Comparison of ENCODE assay signal across 23 cellular contexts in the genomic region with DNA sequence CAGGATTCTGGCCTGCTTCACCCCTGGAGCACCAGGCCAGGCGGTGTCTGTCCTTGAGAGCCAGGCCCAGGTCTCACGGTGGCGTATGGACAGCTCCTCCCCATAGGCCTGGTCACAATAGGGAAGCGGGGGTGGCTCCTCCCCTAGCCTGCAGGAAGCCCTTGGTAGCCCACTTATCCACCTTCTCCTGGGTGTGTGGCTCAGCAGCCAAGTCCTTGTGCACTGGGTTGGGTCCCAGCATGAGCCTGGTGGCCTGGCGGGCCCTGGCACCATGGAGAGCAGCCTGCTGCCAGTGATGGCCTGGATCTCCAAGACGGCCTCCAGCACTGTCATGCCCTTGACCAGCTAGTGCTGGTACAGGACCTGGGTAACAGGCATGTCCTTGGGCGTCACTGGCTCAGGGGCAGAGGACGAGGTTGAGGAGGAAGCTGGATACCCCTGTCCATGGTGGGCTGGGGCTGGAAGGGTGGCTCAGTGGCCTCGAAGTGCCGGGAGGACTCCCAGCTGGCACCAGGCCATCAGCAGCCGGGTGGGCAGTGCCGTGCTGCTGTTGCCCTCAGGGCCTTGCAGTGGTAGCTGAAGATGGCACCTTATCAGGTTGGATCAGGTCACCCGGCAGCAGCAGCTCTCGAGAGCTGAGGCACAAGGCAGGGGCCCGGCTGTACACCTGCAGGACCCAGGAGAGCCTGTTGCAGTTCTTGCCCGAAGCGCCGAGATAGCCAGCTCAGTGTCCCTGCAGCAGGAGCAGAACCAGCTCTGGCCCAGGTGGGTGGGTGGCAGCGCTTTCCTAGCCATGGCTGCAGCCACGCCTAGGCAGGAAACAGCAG. TPM values are rescaled to one million over a fixed set of nuclear protein-coding genes. Genes with fewer than 3 reads are reported as not detected.
DNase-seq lines count a peak whose midpoint lies in the region; ATAC-seq and TF ChIP-seq lines count a peak whose summit lies in the region.
"Had no signal": no experiment of that assay in that cellular context is flagged by ENCODE, and none has a peak within 500 bp of the region (broad histone marks: within the 10 kb centered on the region; RNA-seq: fewer than 3 reads in every experiment).

No MANE protein-coding gene starts in this region.

- intact Hi-C loops in left colon (cut with DNase I, micrococcal nuclease), result no loop called here

- no peaks in the 10 kb centered on the region for H3K9me3 Mint-ChIP-seq in activated T-cell treated with anti-CD3 and anti-CD28 coated beads, Interleukin-2, amount 50 U/mL, for 24 hours
- H3K9me3 Mint-ChIP-seq: activated CD4-positive, alpha-beta T cell treated with anti-CD3 and anti-CD28 coated beads, Interleukin-2, amount 10 ng/mL, durations not matched to agents 7 days and 5 days; central memory CD8-positive, alpha-beta T cell had no signal

- TF ChIP-seq POLR2A in NB4 (IDR thresholded peaks at IDR 0.05; ENCODE audit: extremely low read depth, insufficient read length), result no peak

- H3K4me1 ChIP-seq in osteoblast (ENCODE audit: insufficient read depth, low read length), result peaks cover 9% of the 10 kb centered on the region

- H3K79me2 ChIP-seq in osteoblast (ENCODE audit: insufficient read depth, low read length), result peaks cover 27% of the 10 kb centered on the region

- no peak overlapping the region for H3K27ac ChIP-seq in osteoblast (ENCODE audit: low read depth, low read length)
- H3K27ac ChIP-seq: gastrocnemius medialis, KMS-11, suprapubic skin, vagina had no signal

- no peak for DNase-seq in activated T-cell treated with anti-CD3 and anti-CD28 coated beads, Interleukin-2, amount 50 U/mL, for 24 hours
- DNase-seq in activated T-cell treated with anti-CD3 and anti-CD28 coated beads for 4 hours (no peak), NB4 (ENCODE audit: low read depth) (peak; percentile 46), osteoblast (ENCODE audit: insufficient read length, low spot score, missing footprints) (peak; percentile 60), GM13977 (ENCODE audit: low spot score) (no peak), left colon (no peak)
- DNase-seq: activated CD4-positive, alpha-beta T cell treated with anti-CD3 and anti-CD28 coated beads, Interleukin-2, amount 10 ng/mL, durations not matched to agents 7 days and 5 days; activated gamma-delta T cell treated with Interleukin-2 at 50 U/mL for 16 hours; aorta; gastrocnemius medialis; kidney; NCI-H1092 treated with DMSO at 0.1 percent for 48 hours; NCI-H2107; NCI-H526; right cardiac atrium had no signal

- H3K4me3 ChIP-seq in NB4 (ENCODE audit: low read depth, low read length), result no peak overlapping the region
- H3K4me3 ChIP-seq in osteoblast (ENCODE audit: insufficient read depth, low read length), result no peak overlapping the region
- H3K4me3 ChIP-seq: gastrocnemius medialis, suprapubic skin, vagina had no signal

- no peak overlapping the region for H2AFZ ChIP-seq in osteoblast (ENCODE audit: low read length)

- H3K4me3 Mint-ChIP-seq in activated T-cell treated with anti-CD3 and anti-CD28 coated beads, Interleukin-2, amount 50 U/mL, for 24 hours, result no peak overlapping the region
- H3K4me3 Mint-ChIP-seq: activated CD4-positive, alpha-beta T cell treated with anti-CD3 and anti-CD28 coated beads, Interleukin-2, amount 10 ng/mL, durations not matched to agents 7 days and 5 days; central memory CD8-positive, alpha-beta T cell had no signal

- in situ Hi-C loops in GM13977 (cut with MboI; ENCODE audit: low pct_unique_long_range_greater_than_20kb, low sequenced_read_pairs, unreplicated experiment), result loop anchor here (10.0 to 25.0 kb wide), 3 partner anchors 116 to 436 kb away; a partner anchor contains a TSS

- no peaks in the 10 kb centered on the region for H3K27me3 Mint-ChIP-seq in activated T-cell treated with anti-CD3 and anti-CD28 coated beads, Interleukin-2, amount 50 U/mL, for 24 hours
- H3K27me3 Mint-ChIP-seq: activated CD4-positive, alpha-beta T cell treated with anti-CD3 and anti-CD28 coated beads, Interleukin-2, amount 10 ng/mL, durations not matched to agents 7 days and 5 days; central memory CD8-positive, alpha-beta T cell had no signal

- H3K4me2 ChIP-seq in osteoblast (ENCODE audit: insufficient read depth, low read length), result no peak overlapping the region
- H3K4me2 ChIP-seq: KMS-11 had no signal

- peaks cover 72% of the 10 kb centered on the region for H3K36me3 Mint-ChIP-seq in activated T-cell treated with anti-CD3 and anti-CD28 coated beads, Interleukin-2, amount 50 U/mL, for 24 hours (ENCODE audit: low read depth)

- TF ChIP-seq CTCF in NB4 (IDR thresholded peaks at IDR 0.05; ENCODE audit: low read depth, low read length), result no peak
- TF ChIP-seq CTCF in osteoblast (IDR thresholded peaks at IDR 0.05; ENCODE audit: extremely low read depth, low read depth, low read length), result no peak
- no peak for TF ChIP-seq CTCF in GM13977 (IDR thresholded peaks at IDR 0.05; ENCODE audit: extremely low read depth, insufficient read depth, missing control alignments)

- H3K27ac Mint-ChIP-seq in activated T-cell treated with anti-CD3 and anti-CD28 coated beads, Interleukin-2, amount 50 U/mL, for 24 hours, result peak overlapping the region; percentile 55
- H3K27ac Mint-ChIP-seq: activated CD4-positive, alpha-beta T cell treated with anti-CD3 and anti-CD28 coated beads, Interleukin-2, amount 10 ng/mL, durations not matched to agents 7 days and 5 days had no signal

- peaks cover 33% of the 10 kb centered on the region for H3K36me3 ChIP-seq in osteoblast (ENCODE audit: insufficient read depth, low read length)

- no peaks in the 10 kb centered on the region for H3K27me3 ChIP-seq in osteoblast (ENCODE audit: insufficient read depth, low read length)
- H3K27me3 ChIP-seq: suprapubic skin, vagina had no signal

- H4K20me1 ChIP-seq in osteoblast (ENCODE audit: insufficient read depth, low read length), result peaks cover 25% of the 10 kb centered on the region

- ATAC-seq in left colon, result no peak
- ATAC-seq: esophagus mucosa, gastrocnemius medialis, right cardiac atrium, Right ventricle myocardium inferior had no signal

- H3K9me3 ChIP-seq in osteoblast (ENCODE audit: low read depth, low read length), result no peaks in the 10 kb centered on the region
- H3K9me3 ChIP-seq: gastrocnemius medialis, suprapubic skin, vagina had no signal

- H3K4me1 Mint-ChIP-seq in activated T-cell treated with anti-CD3 and anti-CD28 coated beads, Interleukin-2, amount 50 U/mL, for 24 hours (ENCODE audit: low read depth), result peaks cover 30% of the 10 kb centered on the region

RNA-seq across cellular contexts. Expression of a gene that starts 8.1 kb away (rescaled TPM):
- total RNA-seq in osteoblast, result not detected in 2 replicates
- total RNA-seq in left colon, result not detected
- total RNA-seq: activated CD4-positive, alpha-beta T cell treated with anti-CD3 and anti-CD28 coated beads, Interleukin-2, amount 10 ng/mL, durations not matched to agents 7 days and 5 days; aorta; esophagus mucosa; gastrocnemius medialis; kidney; lung microvascular endothelial cell; osteocyte; right cardiac atrium; Right ventricle myocardium inferior; vagina had no signal

RNA-seq across cellular contexts. Expression of a gene that starts 25.3 kb away (rescaled TPM):
- total RNA-seq in osteoblast, result not detected in 2 replicates
- 100 to 1,000 TPM; 182 to 236 TPM for total RNA-seq in left colon
- total RNA-seq: lung microvascular endothelial cell, osteocyte, vagina had no signal

RNA-seq across cellular contexts. Expression of a gene that starts 28.1 kb away (rescaled TPM):
- not detected in 2 replicates for total RNA-seq in osteoblast
- not detected for total RNA-seq in left colon
- total RNA-seq: activated CD4-positive, alpha-beta T cell treated with anti-CD3 and anti-CD28 coated beads, Interleukin-2, amount 10 ng/mL, durations not matched to agents 7 days and 5 days; aorta; esophagus mucosa; gastrocnemius medialis; kidney; lung microvascular endothelial cell; osteocyte; right cardiac atrium; Right ventricle myocardium inferior; suprapubic skin; vagina had no signal

RNA-seq across cellular contexts. Expression of a gene that starts 35.0 kb away (rescaled TPM):
- not detected in 2 replicates for total RNA-seq in osteoblast
- total RNA-seq in left colon, result 1 to 10 TPM; 4.5 to 8.5 TPM
- total RNA-seq: activated CD4-positive, alpha-beta T cell treated with anti-CD3 and anti-CD28 coated beads, Interleukin-2, amount 10 ng/mL, durations not matched to agents 7 days and 5 days; aorta; esophagus mucosa; gastrocnemius medialis; kidney; lung microvascular endothelial cell; osteocyte; right cardiac atrium; Right ventricle myocardium inferior; suprapubic skin; vagina had no signal

RNA-seq across cellular contexts. Expression of a gene that starts 56.4 kb away (rescaled TPM):
- total RNA-seq in osteoblast (not detected in 2 replicates), left colon (10 to 100 TPM in 1 of 2 donors, 1 to 10 TPM in 1; 5.7 to 11.7 TPM)
- total RNA-seq: activated CD4-positive, alpha-beta T cell treated with anti-CD3 and anti-CD28 coated beads, Interleukin-2, amount 10 ng/mL, durations not matched to agents 7 days and 5 days; aorta; esophagus mucosa; gastrocnemius medialis; kidney; lung microvascular endothelial cell; osteocyte; right cardiac atrium; Right ventricle myocardium inferior; vagina had no signal

Comparison
In these comparisons a context has a peak if more than half of its experiments do, and no peak if none do; other contexts are left out.
1. DNase-seq: peak in NB4 (single experiment) and osteoblast (single experiment); none in activated T-cell treated with anti-CD3 and anti-CD28 coated beads, Interleukin-2, amount 50 U/mL, for 24 hours (single experiment), activated T-cell treated with anti-CD3 and anti-CD28 coated beads for 4 hours (single experiment), GM13977 (single experiment) and left colon (0 of 2).
2. RNA of a gene that starts 25.3 kb away (total RNA-seq): 182 to 236 TPM in left colon; not detected in osteoblast; every median in the first group is over 100 times any median in the second.